Comparison of ENCODE assay signal across 25 cellular contexts in the genomic region with DNA sequence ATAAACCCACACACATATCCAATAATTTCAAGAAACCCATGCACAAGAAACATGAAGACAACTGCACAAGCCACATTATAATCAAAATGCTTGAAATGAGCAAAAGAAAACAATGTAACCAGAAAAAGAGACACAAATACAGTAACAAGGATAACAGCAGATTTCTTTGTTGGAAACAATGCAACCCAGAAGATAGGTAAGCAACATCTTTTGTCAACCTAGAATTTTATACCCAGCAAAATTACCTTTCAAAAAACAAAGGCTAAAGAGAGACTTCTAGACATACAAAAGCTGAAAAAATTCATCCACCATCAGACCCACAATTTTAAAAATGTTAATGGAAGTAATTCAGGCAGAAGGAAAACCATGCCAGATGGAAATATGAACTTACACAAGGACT. TPM values are rescaled to one million over a fixed set of nuclear protein-coding genes. Genes with fewer than 3 reads are reported as not detected.
"Had no signal": no experiment of that assay in that cellular context is flagged by ENCODE, and none has a peak within 500 bp of the region (broad histone marks: within the 10 kb centered on the region; RNA-seq: fewer than 3 reads in every experiment).

No MANE protein-coding gene starts in this region.

- ATAC-seq: esophagus mucosa; gastrocnemius medialis; heart left ventricle; left lung; naive thymus-derived CD4-positive, alpha-beta T cell; sciatic nerve; stimulated activated effector memory CD8-positive, alpha-beta T cell treated with anti-CD3 and anti-CD28 coated beads, Interleukin-12 subunit alpha, Interleukin-12 subunit beta, amount 100 ng/mL, for 72 hours had no signal

- H3K4me3 ChIP-seq: gastrocnemius medialis, heart left ventricle, hepatocyte, left lung, neural progenitor cell, smooth muscle cell, stomach, thyroid gland, vagina had no signal

- FAIRE-seq: kidney had no signal

- H2AFZ ChIP-seq: hepatocyte, neural progenitor cell, parathyroid adenoma had no signal

- H3K27ac ChIP-seq: epithelial cell of prostate, gastrocnemius medialis, heart left ventricle, hepatocyte, left lung, neural progenitor cell, parathyroid adenoma, stomach, thyroid gland, vagina had no signal

- H3K4me2 ChIP-seq: hepatocyte, neural progenitor cell, smooth muscle cell had no signal

- H3K79me2 ChIP-seq: hepatocyte, parathyroid adenoma had no signal

- DNase-seq: cortex of kidney; foreskin fibroblast; gastrocnemius medialis; heart left ventricle; kidney; left lung; mesenchymal stem cell; midbrain; naive thymus-derived CD4-positive, alpha-beta T cell; stimulated activated CD4-positive, alpha-beta T cell treated with anti-CD3 and anti-CD28 coated beads, Interleukin-12 subunit alpha, Interleukin-12 subunit beta, amount 100 ng/mL, for 4 hours; stimulated activated CD4-positive, alpha-beta T cell treated with anti-CD3 and anti-CD28 coated beads, Interleukin-1b, Interleukin-23, amount 100 ng/mL, for 48 hours; stimulated activated CD4-positive, alpha-beta T cell treated with anti-CD3 and anti-CD28 coated beads, Interleukin-4, amount 100 ng/mL, for 24 hours; stimulated activated naive CD4-positive, alpha-beta T cell treated with Interleukin-2 at 50 U/mL for 16 hours; stomach; thyroid gland; trophoblast cell had no signal

- H3K27me3 ChIP-seq: gastrocnemius medialis, hepatocyte, thyroid gland, vagina had no signal

- H3K9me3 ChIP-seq: thyroid gland, vagina had no signal

- H3K9ac ChIP-seq: neural progenitor cell, parathyroid adenoma had no signal

RNA-seq across cellular contexts. Expression of gene COL23A1, which starts 5.0 kb away (rescaled TPM):
- polyA plus RNA-seq: naive thymus-derived CD4-positive, alpha-beta T cell had no signal
